ENCODE assay signal across 9 cellular contexts in the genomic region with DNA sequence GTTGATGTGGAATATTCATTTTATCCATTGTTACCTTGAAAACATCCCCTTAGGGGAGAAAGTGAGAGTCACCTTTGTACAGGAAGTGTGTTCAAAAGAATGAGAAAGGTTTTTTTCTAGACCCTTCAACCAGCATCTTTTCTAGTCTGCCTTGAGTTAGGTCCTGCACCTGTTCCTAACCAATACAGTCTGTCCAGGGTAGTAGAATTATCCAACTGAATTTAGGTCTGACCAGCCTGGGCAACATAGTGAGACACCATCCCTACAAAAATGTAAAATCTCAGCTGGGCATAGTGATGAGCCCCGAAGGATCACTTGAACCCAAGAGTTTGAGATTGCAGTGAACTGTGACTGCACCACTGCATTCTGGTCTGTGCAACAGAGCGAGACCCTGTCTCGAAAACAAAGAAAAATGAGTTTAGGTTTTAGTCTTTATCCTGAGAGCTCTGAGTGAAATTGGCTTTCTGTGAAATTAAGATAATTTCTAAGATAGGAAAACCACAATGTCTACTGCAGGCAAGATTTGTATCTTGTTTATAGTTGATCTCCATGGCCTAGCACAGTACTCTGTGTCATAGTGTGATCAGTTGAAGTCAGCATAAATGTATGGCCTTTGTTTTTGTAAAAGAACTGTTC. TPM values are rescaled to one million over a fixed set of nuclear protein-coding genes. Genes with fewer than 3 reads are reported as not detected.
DNase-seq lines count a peak whose midpoint lies in the region; ATAC-seq lines count a peak whose summit lies in the region.
"Had no signal": no experiment of that assay in that cellular context is flagged by ENCODE, and none has a peak within 500 bp of the region (broad histone marks: within the 10 kb centered on the region; RNA-seq: fewer than 3 reads in every experiment).

No MANE protein-coding gene starts in this region.

- WGBS in HUES64: 93% methylated on average over 3 of the region's 3 CpGs

- ATAC-seq in GM18868 (IDR thresholded peaks at IDR 0.05; ENCODE audit: unreplicated experiment): peak; percentile 81
- no peak for ATAC-seq in HG02970 (IDR thresholded peaks at IDR 0.05; ENCODE audit: low FRiP score, unreplicated experiment)

- peak overlapping the region; percentile 17; the same call in 1 of the 2 replicates for H3K27ac ChIP-seq in HUES64 (ENCODE audit: low read depth, low read length)

- H3K36me3 ChIP-seq in HUES64 (ENCODE audit: insufficient read depth, low read length): peaks cover 25% of the 10 kb centered on the region; the same call in 1 of the 2 replicates
- H3K36me3 ChIP-seq in MG63: peaks cover 3% of the 10 kb centered on the region; the same call in 1 of the 2 replicates

- no peaks in the 10 kb centered on the region for H3K4me1 ChIP-seq in HUES64 (ENCODE audit: insufficient read depth, low read length)

- no peaks in the 10 kb centered on the region for H3K9me3 ChIP-seq in HUES64 (ENCODE audit: insufficient read depth, low read depth, low read length)
- no peaks in the 10 kb centered on the region for H3K9me3 ChIP-seq in MG63

- DNase-seq in H4 (ENCODE audit: low spot score) (peak; percentile 5), kidney tubule cell (ENCODE audit: low spot score) (peak; percentile 13), SIG-M5 treated with dmso at 0.1 percent for 504 hours (lab: John Stamatoyannopoulos, UW; ENCODE audit: unreplicated experiment) (no peak), MG63 (no peak), nucleus accumbens (lab: John Stamatoyannopoulos, UW) (no peak)
- DNase-seq: NCI-H1694 had no signal

- H3K9ac ChIP-seq in HUES64 (ENCODE audit: low read depth, low read length): no peak overlapping the region

- H3K27me3 ChIP-seq in HUES64 (ENCODE audit: insufficient read depth, low read length) (no peaks in the 10 kb centered on the region), MG63 (no peaks in the 10 kb centered on the region)

- no peak overlapping the region for H3K4me3 ChIP-seq in HUES64 (ENCODE audit: low read length)
- no peak overlapping the region for H3K4me3 ChIP-seq in MG63

RNA-seq across cellular contexts. Expression of gene ARHGAP5, which starts 25.2 kb away (rescaled TPM):
- 25.2 and 25.3 TPM in 2 replicates for total RNA-seq in H4 (2014; rRNA removed; shearing (Covaris generic))
- polyA plus RNA-seq in HUES64 (2013, experiment 1 of 2): 33.8 TPM
- polyA plus RNA-seq in HUES64 (2013, experiment 2 of 2): 36.1 TPM
- 7.9 and 32.1 TPM in 2 replicates for total RNA-seq in MG63 (2014; rRNA removed; shearing (Covaris generic); ENCODE audit: low replicate concordance)

Comparison
In these comparisons a context has a peak if more than half of its experiments do, and no peak if none do; other contexts are left out.
1. DNase-seq: peak in H4 (single experiment) and kidney tubule cell (single experiment); none in SIG-M5 treated with dmso at 0.1 percent for 504 hours (single experiment), MG63 (single experiment) and nucleus accumbens (0 of 56).